15 cellular contexts compared by ENCODE assay signal in genomic region chr2:180625006-180625844, GRCh38.
DNase-seq lines count a peak whose midpoint lies in the region; ATAC-seq and TF ChIP-seq lines count a peak whose summit lies in the region.
"Had no signal": no experiment of that assay in that cellular context is flagged by ENCODE, and none has a peak within 500 bp of the region (broad histone marks: within the 10 kb centered on the region; RNA-seq: fewer than 3 reads in every experiment).

No MANE protein-coding gene starts in this region.

- POLR2A ChIA-PET in activated CD4-positive, alpha-beta T cell treated with anti-CD3 and anti-CD28 coated beads for 36 hours (lab: Charles Lee) = interaction anchor here (0.6 kb wide), 1 partner anchor 335 kb away, joined by 4 read pairs; no protein-coding TSS in a partner anchor
- POLR2A ChIA-PET in T-cell (lab: Charles Lee) = no interaction called here

- H3K4me3 Mint-ChIP-seq in HFFc6 = no peak overlapping the region
- H3K4me3 Mint-ChIP-seq in activated CD4-positive, alpha-beta T cell treated with anti-CD3 and anti-CD28 coated beads for 36 hours = no peak overlapping the region
- H3K4me3 Mint-ChIP-seq in T-cell = no peak overlapping the region
- H3K4me3 Mint-ChIP-seq: activated CD8-positive, alpha-beta T cell treated with anti-CD3 and anti-CD28 coated beads for 36 hours; activated naive CD4-positive, alpha-beta T cell treated with anti-CD3 and anti-CD28 coated beads for 36 hours had no signal

- H3K36me3 ChIP-seq in ACC112 (ENCODE audit: insufficient read depth, low read length) (no peaks in the 10 kb centered on the region), left ventricle myocardium inferior (no peaks in the 10 kb centered on the region)
- H3K36me3 ChIP-seq: colonic mucosa, uterus had no signal

- intact Hi-C loops in activated CD4-positive, alpha-beta T cell treated with anti-CD3 and anti-CD28 coated beads for 36 hours (cut with DNase I, micrococcal nuclease) = no loop called here
- intact Hi-C loops in left ventricle myocardium inferior (cut with micrococcal nuclease) = no loop called here

- H3K27ac Mint-ChIP-seq in HFFc6 (peak overlapping the region; percentile 78), T-cell (no peak overlapping the region)
- no peak overlapping the region for H3K27ac Mint-ChIP-seq in activated CD4-positive, alpha-beta T cell treated with anti-CD3 and anti-CD28 coated beads for 36 hours
- H3K27ac Mint-ChIP-seq: activated CD8-positive, alpha-beta T cell treated with anti-CD3 and anti-CD28 coated beads for 36 hours; activated naive CD4-positive, alpha-beta T cell treated with anti-CD3 and anti-CD28 coated beads for 36 hours had no signal

- H3K27me3 Mint-ChIP-seq in HFFc6 (ENCODE audit: insufficient read depth) = no peaks in the 10 kb centered on the region; the same call in none of the 2 replicates
- peaks cover 4% of the 10 kb centered on the region for H3K27me3 Mint-ChIP-seq in activated CD4-positive, alpha-beta T cell treated with anti-CD3 and anti-CD28 coated beads for 36 hours
- peaks cover 0 to 2% of the 10 kb centered on the region in 2 donors for H3K27me3 Mint-ChIP-seq in T-cell

- peaks cover 17% of the 10 kb centered on the region for H3K36me3 Mint-ChIP-seq in HFFc6 (ENCODE audit: low read depth)
- no peaks in the 10 kb centered on the region for H3K36me3 Mint-ChIP-seq in activated CD4-positive, alpha-beta T cell treated with anti-CD3 and anti-CD28 coated beads for 36 hours (ENCODE audit: low read depth)
- H3K36me3 Mint-ChIP-seq in T-cell = no peaks in the 10 kb centered on the region

- ATAC-seq in foreskin keratinocyte = peak; percentile 69
- no peak for ATAC-seq in activated CD4-positive, alpha-beta T cell treated with anti-CD3 and anti-CD28 coated beads for 36 hours
- no peak for ATAC-seq in T-cell (replicated peaks in 1 of 4)
- no peak for ATAC-seq in GM21515 (IDR thresholded peaks at IDR 0.05; ENCODE audit: unreplicated experiment)
- ATAC-seq: activated CD8-positive, alpha-beta T cell treated with anti-CD3 and anti-CD28 coated beads for 36 hours had no signal

- H3K4me1 Mint-ChIP-seq in HFFc6 (ENCODE audit: low read depth) (peaks cover 75% of the 10 kb centered on the region), T-cell (no peaks in the 10 kb centered on the region)
- H3K4me1 Mint-ChIP-seq in activated CD4-positive, alpha-beta T cell treated with anti-CD3 and anti-CD28 coated beads for 36 hours = no peaks in the 10 kb centered on the region

- H3K27ac ChIP-seq in ACC112 (ENCODE audit: low read depth, low read length) (peak overlapping the region; percentile 62), foreskin keratinocyte (no peak overlapping the region), left ventricle myocardium inferior (replicated peaks) (no peak overlapping the region)
- H3K27ac ChIP-seq: colonic mucosa, uterus had no signal

- no peaks in the 10 kb centered on the region for H3K79me2 ChIP-seq in ACC112 (ENCODE audit: control insufficient read depth, insufficient read depth, low read length, unreplicated experiment)

- CTCF ChIA-PET in activated CD4-positive, alpha-beta T cell treated with anti-CD3 and anti-CD28 coated beads for 36 hours (lab: Charles Lee) = no interaction called here
- CTCF ChIA-PET in T-cell (lab: Charles Lee) = no interaction called here

- no peak overlapping the region for H3K4me3 ChIP-seq in ACC112 (ENCODE audit: low read depth, low read length)
- H3K4me3 ChIP-seq in left ventricle myocardium inferior = no peak overlapping the region
- H3K4me3 ChIP-seq: colonic mucosa, uterus had no signal

- H3K4me1 ChIP-seq in ACC112 (ENCODE audit: control insufficient read depth, insufficient read depth, low read length, unreplicated experiment) = peaks cover 40% of the 10 kb centered on the region
- H3K4me1 ChIP-seq in foreskin keratinocyte = no peaks in the 10 kb centered on the region
- H3K4me1 ChIP-seq in left ventricle myocardium inferior = no peaks in the 10 kb centered on the region
- H3K4me1 ChIP-seq: colonic mucosa, uterus had no signal

- H3K9me3 ChIP-seq in left ventricle myocardium inferior (replicated peaks) = no peaks in the 10 kb centered on the region
- H3K9me3 ChIP-seq: colonic mucosa, uterus had no signal

- H3K9me3 Mint-ChIP-seq in HFFc6 (peaks cover 5% of the 10 kb centered on the region; the same call in 1 of the 2 replicates), T-cell (peaks cover 2 to 4% (median 3%) of the 10 kb centered on the region in 3 donors)
- H3K9me3 Mint-ChIP-seq in activated CD4-positive, alpha-beta T cell treated with anti-CD3 and anti-CD28 coated beads for 36 hours (ENCODE audit: low read depth) = peaks cover 2% of the 10 kb centered on the region
- H3K9me3 Mint-ChIP-seq: activated CD8-positive, alpha-beta T cell treated with anti-CD3 and anti-CD28 coated beads for 36 hours; activated naive CD4-positive, alpha-beta T cell treated with anti-CD3 and anti-CD28 coated beads for 36 hours had no signal

- TF ChIP-seq CTCF in HFFc6 (IDR thresholded peaks at IDR 0.05) = no peak
- TF ChIP-seq CTCF in foreskin keratinocyte (conservative IDR thresholded peaks at IDR 0.05) = no peak
- no peak for TF ChIP-seq CTCF in left ventricle myocardium inferior (IDR thresholded peaks at IDR 0.05; ENCODE audit: borderline replicate concordance)

- H2AFZ ChIP-seq in ACC112 (ENCODE audit: low read length, unreplicated experiment) = no peak overlapping the region

- H3K27me3 ChIP-seq in ACC112 (ENCODE audit: insufficient read depth, low read length) (no peaks in the 10 kb centered on the region), foreskin keratinocyte (no peaks in the 10 kb centered on the region), left ventricle myocardium inferior (ENCODE audit: low read depth) (no peaks in the 10 kb centered on the region)
- H3K27me3 ChIP-seq: colonic mucosa, uterus had no signal

- DNase-seq in HFFc6 (peak; percentile 98), amniotic stem cell (lab: John Stamatoyannopoulos, UW) (peak; percentile 79), foreskin keratinocyte (peak in 1 of 2 donors; percentile 50), T-cell (no peak), left ventricle myocardium inferior (no peak)
- no peak for DNase-seq in activated CD4-positive, alpha-beta T cell treated with anti-CD3 and anti-CD28 coated beads for 36 hours
- DNase-seq: activated CD8-positive, alpha-beta T cell treated with anti-CD3 and anti-CD28 coated beads for 36 hours; activated naive CD4-positive, alpha-beta T cell treated with anti-CD3 and anti-CD28 coated beads for 36 hours; colonic mucosa; DMS79; occipital lobe; T-helper 2 cell; uterus had no signal

Comparison
In these comparisons a context has a peak if more than half of its experiments do, and no peak if none do; other contexts are left out.
1. DNase-seq: peak in HFFc6 (single experiment) and amniotic stem cell (single experiment); none in activated CD4-positive, alpha-beta T cell treated with anti-CD3 and anti-CD28 coated beads for 36 hours (single experiment), T-cell (0 of 34) and left ventricle myocardium inferior (single experiment).